Comparison of ENCODE assay signal across 8 cellular contexts in genomic region chr2:197191177-197191947, GRCh38.
DNase-seq lines count a peak whose midpoint lies in the region; ATAC-seq, FAIRE-seq and TF ChIP-seq lines count a peak whose summit lies in the region.

No MANE protein-coding gene starts in this region.

- H3K36me3 Mint-ChIP-seq in activated CD4-positive, alpha-beta T cell treated with anti-CD3 and anti-CD28 coated beads for 36 hours (ENCODE audit: low read depth), result peaks cover 13% of the 10 kb centered on the region
- peaks cover 17% of the 10 kb centered on the region for H3K36me3 Mint-ChIP-seq in activated T-helper 17 cell treated with anti-CD3 and anti-CD28 coated beads, Interleukin-2, amount 50 U/mL, for 72 hours (ENCODE audit: low read depth)

- no peaks in the 10 kb centered on the region for H3K9me3 Mint-ChIP-seq in activated CD4-positive, alpha-beta T cell treated with anti-CD3 and anti-CD28 coated beads for 36 hours (ENCODE audit: low read depth)
- no peaks in the 10 kb centered on the region for H3K9me3 Mint-ChIP-seq in activated T-helper 17 cell treated with anti-CD3 and anti-CD28 coated beads, Interleukin-2, amount 50 U/mL, for 72 hours

- H3K4me1 ChIP-seq in left ventricle myocardium inferior, result peaks cover 19% of the 10 kb centered on the region
- no peaks in the 10 kb centered on the region for H3K4me1 ChIP-seq in small intestine (ENCODE audit: control insufficient read depth in 2 of 2, insufficient read depth in 1 of 2, low read depth in 1 of 2, low read length in 1 of 2)

- FAIRE-seq in H54 (lab: Jason Lieb, UNC) (peak; percentile 71), small intestine (lab: Jason Lieb, UNC) (peak; percentile 97)

- 39 to 49% (median 41%) methylated on average over 4 of the region's 4 CpGs for WGBS in small intestine, 3 donors

- CTCF ChIA-PET in activated CD4-positive, alpha-beta T cell treated with anti-CD3 and anti-CD28 coated beads for 36 hours (lab: Charles Lee), result interaction anchor here (0.7 to 3.9 kb wide), 40 partner anchors 11 to 192 kb away, joined by 3 to 53 read pairs (median 5); partner anchors contain the start of gene ANKRD44

- H3K4me3 ChIP-seq in left ventricle myocardium inferior (no peak overlapping the region), small intestine (ENCODE audit: low read depth in 1 of 2, low read length in 2 of 2) (no peak overlapping the region)

- H3K27me3 Mint-ChIP-seq in activated CD4-positive, alpha-beta T cell treated with anti-CD3 and anti-CD28 coated beads for 36 hours, result no peaks in the 10 kb centered on the region
- no peaks in the 10 kb centered on the region for H3K27me3 Mint-ChIP-seq in activated T-helper 17 cell treated with anti-CD3 and anti-CD28 coated beads, Interleukin-2, amount 50 U/mL, for 72 hours

- POLR2A ChIA-PET in activated CD4-positive, alpha-beta T cell treated with anti-CD3 and anti-CD28 coated beads for 36 hours (lab: Charles Lee), result no interaction called here

- DNase-seq in activated CD4-positive, alpha-beta T cell treated with anti-CD3 and anti-CD28 coated beads for 36 hours, result no peak
- no peak for DNase-seq in activated CD4-positive, alpha-beta T cell treated with anti-CD3 and anti-CD28 coated beads, Interleukin-2, amount 50 U/mL, for 4 hours
- no peak for DNase-seq in H54 (ENCODE audit: insufficient read length, low spot score)
- peak; percentile 19 for DNase-seq in NCI-H1930 (lab: John Stamatoyannopoulos, UW)
- DNase-seq in left ventricle myocardium inferior, result no peak
- peak; percentile 74 for DNase-seq in small intestine

- peak overlapping the region; percentile 33 for H3K4me3 Mint-ChIP-seq in activated CD4-positive, alpha-beta T cell treated with anti-CD3 and anti-CD28 coated beads for 36 hours
- H3K4me3 Mint-ChIP-seq in activated T-helper 17 cell treated with anti-CD3 and anti-CD28 coated beads, Interleukin-2, amount 50 U/mL, for 72 hours, result peak overlapping the region; percentile 71

- TF ChIP-seq CTCF in left ventricle myocardium inferior (IDR thresholded peaks at IDR 0.05; ENCODE audit: borderline replicate concordance), result peak; percentile 74

- peak overlapping the region; percentile 59 for H3K27ac Mint-ChIP-seq in activated CD4-positive, alpha-beta T cell treated with anti-CD3 and anti-CD28 coated beads for 36 hours
- peak overlapping the region; percentile 80 for H3K27ac Mint-ChIP-seq in activated T-helper 17 cell treated with anti-CD3 and anti-CD28 coated beads, Interleukin-2, amount 50 U/mL, for 72 hours

- TF ChIP-seq POLR2A in H54 (IDR thresholded peaks at IDR 0.05; ENCODE audit: low read depth, low read length), result no peak

- H3K9me3 ChIP-seq in left ventricle myocardium inferior (replicated peaks) (no peaks in the 10 kb centered on the region), small intestine (ENCODE audit: control insufficient read depth, low read depth) (no peaks in the 10 kb centered on the region)

- no peaks in the 10 kb centered on the region for H3K27me3 ChIP-seq in left ventricle myocardium inferior (ENCODE audit: low read depth)
- H3K27me3 ChIP-seq in small intestine (ENCODE audit: control insufficient read depth in 2 of 2, insufficient read depth in 2 of 2, low read length in 2 of 2), result no peaks in the 10 kb centered on the region

- H3K4me1 Mint-ChIP-seq in activated CD4-positive, alpha-beta T cell treated with anti-CD3 and anti-CD28 coated beads for 36 hours, result peaks cover 79% of the 10 kb centered on the region
- peaks cover 50% of the 10 kb centered on the region for H3K4me1 Mint-ChIP-seq in activated T-helper 17 cell treated with anti-CD3 and anti-CD28 coated beads, Interleukin-2, amount 50 U/mL, for 72 hours

- H3K36me3 ChIP-seq in left ventricle myocardium inferior (no peaks in the 10 kb centered on the region), small intestine (ENCODE audit: control insufficient read depth in 2 of 2, insufficient read depth in 2 of 2, low read length in 2 of 2) (no peaks in the 10 kb centered on the region)

- H3K27ac ChIP-seq in left ventricle myocardium inferior (replicated peaks) (no peak overlapping the region), small intestine (ENCODE audit: low read depth in 1 of 2, low read length in 1 of 2) (no peak overlapping the region)

- intact Hi-C loops in activated CD4-positive, alpha-beta T cell treated with anti-CD3 and anti-CD28 coated beads for 36 hours (cut with DNase I, micrococcal nuclease), result loop anchor here (1.0 to 10.0 kb wide), 6 partner anchors 48 to 513 kb away; partner anchors contain the start of genes ANKRD44 (in 1 of the 2), HSPE1 (in 1 of the 2) and MARS2 (in 1 of the 2)
- intact Hi-C loops in left ventricle myocardium inferior (cut with micrococcal nuclease), result loop anchor here (5.0 to 10.0 kb wide), 2 partner anchors 106 to 183 kb away; no protein-coding TSS in a partner anchor

- peak; percentile 54 for ATAC-seq in activated CD4-positive, alpha-beta T cell treated with anti-CD3 and anti-CD28 coated beads for 36 hours
- peak; percentile 66 for ATAC-seq in activated T-helper 17 cell treated with anti-CD3 and anti-CD28 coated beads, Interleukin-2, amount 50 U/mL, for 72 hours (replicated peaks)
- no peak for ATAC-seq in GM21737 (IDR thresholded peaks at IDR 0.05; ENCODE audit: unreplicated experiment)

Comparison
In these comparisons a context has a peak if more than half of its experiments do, and no peak if none do; other contexts are left out.
1. DNase-seq: peak in NCI-H1930 (2 of 2) and small intestine (single experiment); none in activated CD4-positive, alpha-beta T cell treated with anti-CD3 and anti-CD28 coated beads for 36 hours (single experiment), activated CD4-positive, alpha-beta T cell treated with anti-CD3 and anti-CD28 coated beads, Interleukin-2, amount 50 U/mL, for 4 hours (0 of 2), H54 (single experiment) and left ventricle myocardium inferior (single experiment).